In the genomic region with DNA sequence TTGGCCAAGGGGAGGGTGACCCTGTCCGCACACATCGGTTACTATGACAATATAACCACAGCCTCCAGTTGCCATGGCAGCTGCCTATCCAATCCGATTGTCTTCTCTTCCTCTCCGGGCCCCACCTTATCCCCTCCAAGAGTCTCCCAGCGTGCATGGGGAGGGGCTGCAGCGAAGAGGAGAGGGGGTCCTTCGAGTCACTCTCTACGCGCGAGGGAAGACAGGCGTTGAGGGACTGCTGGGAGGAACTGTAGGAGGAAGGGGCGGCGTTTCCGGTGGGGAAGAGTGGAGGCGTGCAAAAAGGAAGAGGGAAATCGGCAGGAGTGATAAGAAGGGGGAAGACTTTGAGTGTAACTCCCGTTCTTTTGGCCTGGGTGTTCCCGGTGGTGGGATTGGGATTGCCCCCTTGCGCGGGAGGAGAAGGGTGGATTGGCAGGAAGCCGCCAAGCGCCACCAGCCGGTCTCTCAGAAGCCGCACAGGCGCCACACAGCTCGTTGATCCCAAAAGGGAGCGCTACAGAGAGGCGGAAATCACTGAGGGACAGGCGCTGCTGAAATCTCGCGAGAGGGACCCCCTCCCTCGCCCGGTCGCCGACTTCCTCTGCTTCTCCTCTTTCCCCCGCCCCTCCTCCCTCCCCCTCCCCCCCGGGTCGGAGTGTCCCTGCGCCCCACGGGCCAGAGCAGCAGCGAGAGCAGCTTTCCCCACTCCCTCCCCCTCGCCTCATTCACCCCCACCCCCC, we compare ENCODE assay signal across 8 cellular contexts. TPM values are rescaled to one million over a fixed set of nuclear protein-coding genes. Genes with fewer than 3 reads are reported as not detected.
DNase-seq lines count a peak whose midpoint lies in the region; ATAC-seq, FAIRE-seq and TF ChIP-seq lines count a peak whose summit lies in the region.

No MANE protein-coding gene starts in this region.

- no peak overlapping the region; the same call in 1 of the 2 replicates for H2BK12ac ChIP-seq in H1 (ENCODE audit: low read depth, low read length)
- peak overlapping the region in 1 of 2 experiments; percentile 40 for H2BK12ac ChIP-seq in mesenchymal stem cell (ENCODE audit: low read length in 2 of 2)

- H3K27me3 ChIP-seq in H1 (replicated peaks in 1 of 4; ENCODE audit: control insufficient read depth in 3 of 4, extremely low read depth in 1 of 4, insufficient read depth in 3 of 4, low read length in 3 of 4) (no peaks in the 10 kb centered on the region), mesenchymal stem cell (ENCODE audit: control insufficient read depth in 1 of 2, insufficient read depth in 1 of 2, low read length in 2 of 2) (no peaks in the 10 kb centered on the region)

- H3K23ac ChIP-seq in H1 (ENCODE audit: insufficient read length): no peak overlapping the region
- H3K23ac ChIP-seq in mesenchymal stem cell (ENCODE audit: low read length in 2 of 2): no peak overlapping the region

- H2BK20ac ChIP-seq in H1 (ENCODE audit: low read length): 0 out of 2 replicates have a peak overlapping the region, but pooled peaks have one; percentile 57

- H3K4ac ChIP-seq in H1 (replicated peaks; ENCODE audit: insufficient read length, low read depth, low read length) (no peak overlapping the region), mesenchymal stem cell (ENCODE audit: low read depth in 1 of 2, low read length in 2 of 2) (peak overlapping the region; percentile 93 to 95)

- peak overlapping the region; percentile 93 to 99 (median 98) for H3K9ac ChIP-seq in H1 (replicated peaks in 1 of 4; ENCODE audit: extremely low read depth in 1 of 4, low read depth in 3 of 4, low read length in 3 of 4)
- H3K9ac ChIP-seq in mesenchymal stem cell (ENCODE audit: low read length): peak overlapping the region; percentile 99

- peak; percentile 95 for DNase-seq in COLO668 (lab: John Stamatoyannopoulos, UW; ENCODE audit: unreplicated experiment)
- DNase-seq in HTR-8/SVneo (ENCODE audit: insufficient read length, low spot score): peak; percentile 89
- DNase-seq in NOMO-1 treated with DMSO at 0.1 percent for 48 hours (lab: John Stamatoyannopoulos, UW; ENCODE audit: unreplicated experiment): peak; percentile 97
- DNase-seq in activated CD8-positive, alpha-beta memory T cell treated with anti-CD3 and anti-CD28 coated beads, Interleukin-2, amount 10 ng/mL, durations not matched to agents 7 days and 5 days: peak; percentile 97
- peak; percentile 94 to 97 for DNase-seq in H1 (ENCODE audit: low read depth in 1 of 2, low spot score in 2 of 2)
- DNase-seq in mesenchymal stem cell: peak; percentile 99
- DNase-seq in stimulated activated CD8-positive, alpha-beta memory T cell treated with anti-CD3 and anti-CD28 coated beads, Interleukin-12 subunit alpha, Interleukin-12 subunit beta, amount 100 ng/mL, for 24 hours (ENCODE audit: extremely low read depth): peak; percentile 98

- 2% methylated on average over 20 of the region's 42 CpGs; no CpG with 5 or more reads in 1 of the 2 experiments for WGBS in H1 (ENCODE audit: extremely low coverage in 1 of 2, insufficient coverage in 1 of 2, insufficient read length in 1 of 2, insufficient replicate concordance in 2 of 2, low coverage in 1 of 2, low lambda C conversion rate in 2 of 2, missing lambda C conversion rate in 1 of 2), 2 experiments
- under 1% methylated on average over 30 of the region's 42 CpGs for WGBS in mesenchymal stem cell

- peaks cover 6% of the 10 kb centered on the region in 2 experiments for H4K20me1 ChIP-seq in H1 (replicated peaks in 1 of 2; ENCODE audit: control insufficient read depth in 1 of 2, insufficient read depth in 2 of 2, low read length in 2 of 2)

- FAIRE-seq in HTR-8/SVneo (lab: Jason Lieb, UNC) (peak; percentile 42), H1 (lab: Jason Lieb, UNC) (no peak)

- TF ChIP-seq EP300 in H1 (IDR thresholded peaks at IDR 0.05; ENCODE audit: borderline replicate concordance in 1 of 2, low read depth in 2 of 2, low read length in 2 of 2): peak in 1 of 2 experiments; percentile 28; a peak in 1 of 3 replicates

- TF ChIP-seq POLR2A in H1 (IDR thresholded peaks at IDR 0.05; ENCODE audit: control extremely low read depth in 1 of 2, low read depth in 2 of 2, low read length in 2 of 2): peak in 1 of 2 experiments; percentile 65; a peak in 2 of 3 replicates

- peaks cover 12% of the 10 kb centered on the region for H3K36me3 Mint-ChIP-seq in activated CD8-positive, alpha-beta memory T cell treated with anti-CD3 and anti-CD28 coated beads, Interleukin-2, amount 10 ng/mL, durations not matched to agents 7 days and 5 days

- POLR2A ChIA-PET in H1 (lab: Charles Lee; ENCODE audit: partially characterized antibody): interaction anchor here (0.8 to 2.3 kb wide), 2 partner anchors 9 to 20 kb away, joined by 3 to 6 read pairs; no protein-coding TSS in a partner anchor

- ATAC-seq in GM21367 (IDR thresholded peaks at IDR 0.05; ENCODE audit: unreplicated experiment): peak; percentile 38
- ATAC-seq in activated CD8-positive, alpha-beta memory T cell treated with anti-CD3 and anti-CD28 coated beads, Interleukin-2, amount 10 ng/mL, durations not matched to agents 7 days and 5 days: peak; percentile 59

- H3K36me3 ChIP-seq in H1 (ENCODE audit: control insufficient read depth in 2 of 4, insufficient read depth in 4 of 4, low read length in 3 of 4): no peaks in the 10 kb centered on the region; a peak in 2 of 8 replicates
- peaks cover 0 to 4% of the 10 kb centered on the region in 2 experiments for H3K36me3 ChIP-seq in mesenchymal stem cell (ENCODE audit: control insufficient read depth in 1 of 2, insufficient read depth in 2 of 2, low read depth in 1 of 2, low read length in 2 of 2)

- H3K27ac ChIP-seq in H1 (ENCODE audit: low read depth, low read length) (peak overlapping the region; percentile 99), mesenchymal stem cell (ENCODE audit: low read length, poor library complexity, severe bottlenecking) (peak overlapping the region; percentile 97)

- peaks cover 23% of the 10 kb centered on the region for H3K4me1 Mint-ChIP-seq in activated CD8-positive, alpha-beta memory T cell treated with anti-CD3 and anti-CD28 coated beads, Interleukin-2, amount 10 ng/mL, durations not matched to agents 7 days and 5 days

- H4K8ac ChIP-seq in H1 (ENCODE audit: extremely low read depth, insufficient read depth, low read length): peak overlapping the region; percentile 100; the same call in 1 of the 2 replicates
- H4K8ac ChIP-seq in mesenchymal stem cell (ENCODE audit: low read length): peak overlapping the region; percentile 98

- H3K14ac ChIP-seq in H1 (ENCODE audit: insufficient read length) (no peak overlapping the region), mesenchymal stem cell (ENCODE audit: low read length in 2 of 2) (no peak overlapping the region)

- H3K4me3 ChIP-seq in H1 (ENCODE audit: extremely low read depth in 1 of 4, insufficient read depth in 2 of 4, low read depth in 3 of 4, low read length in 4 of 4): peak overlapping the region; percentile 89 to 91 (median 90)
- peak overlapping the region; percentile 87 to 100 for H3K4me3 ChIP-seq in mesenchymal stem cell (ENCODE audit: insufficient read depth in 1 of 2, low read depth in 1 of 2, low read length in 2 of 2)

- H2AFZ ChIP-seq in H1 (ENCODE audit: low read length) (peak overlapping the region; percentile 98), mesenchymal stem cell (ENCODE audit: low read depth, low read length) (peak overlapping the region; percentile 99)

- H3K27me3 Mint-ChIP-seq in activated CD8-positive, alpha-beta memory T cell treated with anti-CD3 and anti-CD28 coated beads, Interleukin-2, amount 10 ng/mL, durations not matched to agents 7 days and 5 days: no peaks in the 10 kb centered on the region

- peak in 1 of 3 experiments; percentile 11; a peak in 2 of 4 replicates for TF ChIP-seq CTCF in H1 (IDR thresholded peaks at IDR 0.05; ENCODE audit: control extremely low read depth in 1 of 3, insufficient read depth in 1 of 3, low read depth in 1 of 3, low read length in 3 of 3)

- H2BK15ac ChIP-seq in H1 (ENCODE audit: low read length): no peak overlapping the region
- H2BK15ac ChIP-seq in mesenchymal stem cell (ENCODE audit: low read depth, poor library complexity, severe bottlenecking): peak overlapping the region; percentile 73

- H4K91ac ChIP-seq in H1 (replicated peaks; ENCODE audit: insufficient read length, low read length) (peak overlapping the region; percentile 97), mesenchymal stem cell (ENCODE audit: low read length) (peak overlapping the region; percentile 96)

- H3K4me2 ChIP-seq in H1 (ENCODE audit: insufficient read depth in 1 of 2, low read depth in 2 of 2, low read length in 2 of 2): peak overlapping the region; percentile 68 to 84
- peak overlapping the region; percentile 76 for H3K4me2 ChIP-seq in mesenchymal stem cell (ENCODE audit: low read length, poor library complexity, severe bottlenecking)

- H4K5ac ChIP-seq in H1 (ENCODE audit: insufficient read length, low read depth, low read length): peak overlapping the region; percentile 97

- H2AK5ac ChIP-seq in H1 (ENCODE audit: low read depth, low read length) (no peak overlapping the region), mesenchymal stem cell (ENCODE audit: low read length, severe bottlenecking) (no peak overlapping the region)

- peak overlapping the region; percentile 93 for H2BK120ac ChIP-seq in H1 (replicated peaks; ENCODE audit: low read depth, low read length)
- peak overlapping the region; percentile 93 for H2BK120ac ChIP-seq in mesenchymal stem cell (ENCODE audit: low read depth, low read length)

- H3K9me3 ChIP-seq in H1 (ENCODE audit: insufficient read depth in 2 of 2, low read depth in 1 of 2, low read length in 1 of 2): no peaks in the 10 kb centered on the region
- H3K9me3 ChIP-seq in mesenchymal stem cell (ENCODE audit: control insufficient read depth, low read length): no peaks in the 10 kb centered on the region

- peak overlapping the region; percentile 94 for H3K4me3 Mint-ChIP-seq in activated CD8-positive, alpha-beta memory T cell treated with anti-CD3 and anti-CD28 coated beads, Interleukin-2, amount 10 ng/mL, durations not matched to agents 7 days and 5 days

- peaks cover 28 to 45% of the 10 kb centered on the region in 2 experiments for H3K79me2 ChIP-seq in H1 (ENCODE audit: control insufficient read depth in 1 of 2, insufficient read depth in 2 of 2, low read length in 2 of 2)

- H3K18ac ChIP-seq in H1 (ENCODE audit: extremely low read depth, low read length) (peak overlapping the region; percentile 95; the same call in 1 of the 2 replicates), mesenchymal stem cell (ENCODE audit: low read depth in 1 of 2, low read length in 2 of 2) (peak overlapping the region; percentile 71 to 100)

- peak; percentile 18 to 21; a peak in 2 of 4 replicates for TF ChIP-seq RAD21 in H1 (IDR thresholded peaks at IDR 0.05 in 1 of 2, conservative IDR thresholded peaks at IDR 0.05 in 1 of 2; ENCODE audit: low read depth in 2 of 2, low read length in 2 of 2)

- H3K9me3 Mint-ChIP-seq in activated CD8-positive, alpha-beta memory T cell treated with anti-CD3 and anti-CD28 coated beads, Interleukin-2, amount 10 ng/mL, durations not matched to agents 7 days and 5 days (ENCODE audit: low read depth): no peaks in the 10 kb centered on the region

- H3K56ac ChIP-seq in H1 (replicated peaks; ENCODE audit: insufficient read length, low read depth, low read length): peak overlapping the region; percentile 96

- H2BK5ac ChIP-seq in H1 (ENCODE audit: low read depth, low read length): peak overlapping the region; percentile 99
- H2BK5ac ChIP-seq in mesenchymal stem cell (ENCODE audit: low read depth, low read length, poor library complexity, severe bottlenecking): peak overlapping the region; percentile 97

- H3K4me1 ChIP-seq in H1 (replicated peaks in 1 of 4; ENCODE audit: control insufficient read depth in 3 of 4, insufficient read depth in 4 of 4, low read length in 3 of 4) (peaks cover 0 to 2% (median 1%) of the 10 kb centered on the region in 4 experiments; a peak in 2 of 7 replicates), mesenchymal stem cell (ENCODE audit: control insufficient read depth, insufficient read depth, low read depth, low read length) (peaks cover 4% of the 10 kb centered on the region)

- H3K23me2 ChIP-seq in H1 (ENCODE audit: low read depth, low read length): peaks cover 9% of the 10 kb centered on the region

- H3K79me1 ChIP-seq in H1 (ENCODE audit: low read depth, low read length): peaks cover 2% of the 10 kb centered on the region
- H3K79me1 ChIP-seq in mesenchymal stem cell (replicated peaks; ENCODE audit: low read length, poor library complexity, severe bottlenecking): peaks cover 6% of the 10 kb centered on the region

- CTCF ChIA-PET in activated CD8-positive, alpha-beta memory T cell treated with anti-CD3 and anti-CD28 coated beads, Interleukin-2, amount 10 ng/mL, durations not matched to agents 7 days and 5 days (lab: Charles Lee): interaction anchor here (1.3 to 1.8 kb wide), 2 partner anchors 117 to 161 kb away, joined by 4 to 10 read pairs; no protein-coding TSS in a partner anchor
- CTCF ChIA-PET in H1 (lab: Charles Lee; ENCODE audit: partially characterized antibody): interaction anchor here (1.3 to 1.4 kb wide), 2 partner anchors 154 to 165 kb away, joined by 3 to 4 read pairs; no protein-coding TSS in a partner anchor

- H3K27ac Mint-ChIP-seq in activated CD8-positive, alpha-beta memory T cell treated with anti-CD3 and anti-CD28 coated beads, Interleukin-2, amount 10 ng/mL, durations not matched to agents 7 days and 5 days: peak overlapping the region; percentile 97

RNA-seq across cellular contexts. Expression of a gene that starts 0.4 kb away (rescaled TPM):
- total RNA-seq in activated CD8-positive, alpha-beta memory T cell treated with anti-CD3 and anti-CD28 coated beads, Interleukin-2, amount 10 ng/mL, durations not matched to agents 7 days and 5 days: 10 to 100 TPM; 80.2 to 87.8 TPM
- 61.2 and 65.6 TPM in 2 replicates for total RNA-seq in H1 (2021; fragmentation: NEBNext Ultra II Directional; extraction: Animal tissue kit (Norgen Biotek cat#: 25700))
- polyA plus RNA-seq in H1 (2011; rRNA removed): 29.9 and 39.3 TPM in 2 replicates
- polyA plus RNA-seq in H1 (2011; cell fraction: cytosol; rRNA removed): 29.6 TPM
- 43.7 TPM for polyA plus RNA-seq in H1 (2011; cell fraction: nucleus; rRNA removed)
- polyA plus RNA-seq in H1 (2012, experiment 1 of 2): 31.0 to 49.0 TPM (median 37.6 TPM) in 4 replicates
- 7.1 TPM for polyA plus RNA-seq in H1 (2012, experiment 2 of 2)
- polyA plus RNA-seq in H1 (2013, experiment 1 of 2): 41.0 TPM
- polyA plus RNA-seq in H1 (2013, experiment 2 of 2): 40.7 TPM
- 87.7 and 139 TPM in 2 replicates for polyA minus RNA-seq in H1 (2011; rRNA and poly(A)+ RNA removed)
- 33.3 TPM for polyA minus RNA-seq in H1 (2011; cell fraction: cytosol; rRNA and poly(A)+ RNA removed)
- polyA minus RNA-seq in H1 (2011; cell fraction: nucleus; rRNA and poly(A)+ RNA removed): 81.4 TPM
- 30.6 TPM for polyA plus RNA-seq in mesenchymal stem cell (2013, experiment 1 of 2)
- polyA plus RNA-seq in mesenchymal stem cell (2013, experiment 2 of 2): 29.4 TPM

RNA-seq across cellular contexts. Expression of a gene that starts 53.7 kb away (rescaled TPM):
- total RNA-seq in activated CD8-positive, alpha-beta memory T cell treated with anti-CD3 and anti-CD28 coated beads, Interleukin-2, amount 10 ng/mL, durations not matched to agents 7 days and 5 days: not detected
- total RNA-seq in H1 (2021; fragmentation: NEBNext Ultra II Directional; extraction: Animal tissue kit (Norgen Biotek cat#: 25700)): 20.9 and 23.8 TPM in 2 replicates
- 6.5 and 15.7 TPM in 2 replicates for polyA plus RNA-seq in H1 (2011; rRNA removed)
- polyA plus RNA-seq in H1 (2011; cell fraction: cytosol; rRNA removed): 8.1 TPM
- 16.2 TPM for polyA plus RNA-seq in H1 (2011; cell fraction: nucleus; rRNA removed)
- polyA plus RNA-seq in H1 (2012, experiment 1 of 2): 11.2 to 17.4 TPM (median 13.5 TPM) in 4 replicates
- 1.3 TPM for polyA plus RNA-seq in H1 (2012, experiment 2 of 2)
- polyA plus RNA-seq in H1 (2013, experiment 1 of 2): 12.3 TPM
- polyA plus RNA-seq in H1 (2013, experiment 2 of 2): 14.0 TPM
- 15.5 and 24.1 TPM in 2 replicates for polyA minus RNA-seq in H1 (2011; rRNA and poly(A)+ RNA removed)
- 5.6 TPM for polyA minus RNA-seq in H1 (2011; cell fraction: cytosol; rRNA and poly(A)+ RNA removed)
- polyA minus RNA-seq in H1 (2011; cell fraction: nucleus; rRNA and poly(A)+ RNA removed): 8.1 TPM
- polyA plus RNA-seq in mesenchymal stem cell (2013, experiment 1 of 2): 1.5 TPM
- 0.86 TPM for polyA plus RNA-seq in mesenchymal stem cell (2013, experiment 2 of 2)

Comparison
In these comparisons a context has a peak if more than half of its experiments do, and no peak if none do; other contexts are left out.
1. Peak in every context shown above with its lines: DNase-seq, ATAC-seq, H3K4me3 ChIP-seq and H3K27ac ChIP-seq.
2. RNA of a gene that starts 53.7 kb away (total RNA-seq): 20.9 to 23.8 TPM in H1; not detected in activated CD8-positive, alpha-beta memory T cell treated with anti-CD3 and anti-CD28 coated beads, Interleukin-2, amount 10 ng/mL, durations not matched to agents 7 days and 5 days; every median in the first group is over 10 times any median in the second.